ENCODE assay signal across 8 cellular contexts in genomic region chr13:99307648-99308339, GRCh38. TPM values are rescaled to one million over a fixed set of nuclear protein-coding genes. Genes with fewer than 3 reads are reported as not detected.
DNase-seq lines count a peak whose midpoint lies in the region; ATAC-seq, FAIRE-seq and TF ChIP-seq lines count a peak whose summit lies in the region.

No MANE protein-coding gene starts in this region.

- intact Hi-C loops in activated B cell treated with CpG ODN at 0.5 μM for 24 hours (cut with micrococcal nuclease), result loop anchor here (1.0 kb wide), 8 partner anchors 11 to 125 kb away; no protein-coding TSS in a partner anchor
- intact Hi-C loops in pancreas (cut with DNase I), result no loop called here

- H3K27ac Mint-ChIP-seq in activated B cell treated with CpG ODN at 0.5 μM for 24 hours, result peak overlapping the region; percentile 92

- TF ChIP-seq CTCF in activated B cell treated with CpG ODN at 0.5 μM for 24 hours (IDR thresholded peaks at IDR 0.05) (no peak), pancreas (IDR thresholded peaks at IDR 0.05) (no peak)

- FAIRE-seq in pancreas (lab: Jason Lieb, UNC), result no peak

- peak overlapping the region; percentile 89 for H3K27ac ChIP-seq in effector memory CD4-positive, alpha-beta T cell (ENCODE audit: insufficient read depth, low read length, poor library complexity, severe bottlenecking)
- H3K27ac ChIP-seq in pancreas, result peak overlapping the region in 2 of 4 donors; percentile 6 to 19

- H3K27me3 Mint-ChIP-seq in activated B cell treated with CpG ODN at 0.5 μM for 24 hours, result no peaks in the 10 kb centered on the region

- H3K9me3 Mint-ChIP-seq in activated B cell treated with CpG ODN at 0.5 μM for 24 hours, result no peaks in the 10 kb centered on the region

- peaks cover 82% of the 10 kb centered on the region for H3K4me1 Mint-ChIP-seq in activated B cell treated with CpG ODN at 0.5 μM for 24 hours

- H3K36me3 Mint-ChIP-seq in activated B cell treated with CpG ODN at 0.5 μM for 24 hours (ENCODE audit: low read depth), result peaks cover 55% of the 10 kb centered on the region

- peaks cover 54% of the 10 kb centered on the region for H3K4me1 ChIP-seq in effector memory CD4-positive, alpha-beta T cell (ENCODE audit: control insufficient read depth, insufficient read depth, low read length, poor library complexity, severe bottlenecking)
- no peaks in the 10 kb centered on the region for H3K4me1 ChIP-seq in pancreas

- WGBS in pancreas, 2 donors, result 29 to 33% methylated on average over 6 of the region's 6 CpGs

- H3K4me3 ChIP-seq in effector memory CD4-positive, alpha-beta T cell (ENCODE audit: insufficient read depth, low read depth, low read length, poor library complexity, severe bottlenecking), result peak overlapping the region; percentile 85
- no peak overlapping the region for H3K4me3 ChIP-seq in pancreas

- CTCF ChIA-PET in activated B cell treated with CpG ODN at 0.5 μM for 24 hours (lab: Charles Lee), result interaction anchor here (1.0 to 3.9 kb wide), 7 partner anchors 25 to 128 kb away, joined by 3 to 16 read pairs (median 4); no protein-coding TSS in a partner anchor

- no peaks in the 10 kb centered on the region for H3K27me3 ChIP-seq in effector memory CD4-positive, alpha-beta T cell (replicated peaks; ENCODE audit: control insufficient read depth, insufficient read depth, low read length, poor library complexity, severe bottlenecking)
- H3K27me3 ChIP-seq in pancreas, result no peaks in the 10 kb centered on the region

- DNase-seq in activated B cell treated with CpG ODN at 0.5 μM for 24 hours (no peak), pancreas (peak in 2 of 6 donors; percentile 23 to 43), NCI-H1092 (lab: John Stamatoyannopoulos, UW) (no peak), globus pallidus (ENCODE audit: low spot score) (no peak), NCI-H1092 treated with DMSO at 0.1 percent for 48 hours (lab: John Stamatoyannopoulos, UW) (no peak)
- peak in 2 of 3 donors; percentile 39 to 50 for DNase-seq in effector memory CD4-positive, alpha-beta T cell

- ATAC-seq in GM19023 (IDR thresholded peaks at IDR 0.05; ENCODE audit: unreplicated experiment), result peak; percentile 36
- peak; percentile 48 for ATAC-seq in HG03354 (IDR thresholded peaks at IDR 0.05; ENCODE audit: poor library complexity, severe bottlenecking, unreplicated experiment)
- ATAC-seq in activated B cell treated with CpG ODN at 0.5 μM for 24 hours (ENCODE audit: low read depth), result peak; percentile 57
- ATAC-seq in pancreas, result peak; percentile 62 to 85 (median 73)

- POLR2A ChIA-PET in activated B cell treated with CpG ODN at 0.5 μM for 24 hours (lab: Charles Lee), result interaction anchor here (0.7 to 5.2 kb wide), 20 partner anchors 10 to 199 kb away, joined by 3 to 75 read pairs (median 5); partner anchors contain the start of genes TM9SF2 and UBAC2

- peak overlapping the region; percentile 95 for H3K4me3 Mint-ChIP-seq in activated B cell treated with CpG ODN at 0.5 μM for 24 hours

- H3K36me3 ChIP-seq in effector memory CD4-positive, alpha-beta T cell (ENCODE audit: control insufficient read depth, insufficient read depth, low read length), result peaks cover 20% of the 10 kb centered on the region
- no peaks in the 10 kb centered on the region for H3K36me3 ChIP-seq in pancreas

- H3K9me3 ChIP-seq in effector memory CD4-positive, alpha-beta T cell (ENCODE audit: control insufficient read depth, low read length), result no peaks in the 10 kb centered on the region
- no peaks in the 10 kb centered on the region for H3K9me3 ChIP-seq in pancreas

RNA-seq across cellular contexts. Expression of gene GPR183, which starts 0.6 kb away (rescaled TPM):
- total RNA-seq in activated B cell treated with CpG ODN at 0.5 μM for 24 hours, result 84.5 and 86.4 TPM in 2 replicates
- 1 to 10 TPM in 3 of 6 donors, under 1 TPM in 3; 0.23 to 3.5 (median 1.1) TPM for total RNA-seq in pancreas
- polyA plus RNA-seq in pancreas, result 1 to 10 TPM in 1 of 2 donors, under 1 TPM in 1; 0.61 to 1.2 TPM

RNA-seq across cellular contexts. Expression of gene GPR18, which starts 49.6 kb away (rescaled TPM):
- total RNA-seq in activated B cell treated with CpG ODN at 0.5 μM for 24 hours (29.0 and 32.4 TPM in 2 replicates), pancreas (under 1 TPM in 1 of 6 donors, not detected in 5; 0.22 TPM)
- under 1 TPM in 1 of 2 donors, not detected in 1; 0.14 TPM for polyA plus RNA-seq in pancreas

Comparison
In these comparisons a context has a peak if more than half of its experiments do, and no peak if none do; other contexts are left out.
1. DNase-seq: peak in effector memory CD4-positive, alpha-beta T cell (2 of 3); none in activated B cell treated with CpG ODN at 0.5 μM for 24 hours (single experiment), NCI-H1092 (single experiment), globus pallidus (single experiment) and NCI-H1092 treated with DMSO at 0.1 percent for 48 hours (single experiment).
2. RNA of gene GPR183, which starts 0.6 kb away (total RNA-seq): 84.5 to 86.4 TPM in activated B cell treated with CpG ODN at 0.5 μM for 24 hours; 0.23 to 3.5 TPM in pancreas; every median in the first group is over 10 times any median in the second.
3. RNA of gene GPR18, which starts 49.6 kb away (total RNA-seq): 29.0 to 32.4 TPM in activated B cell treated with CpG ODN at 0.5 μM for 24 hours; 0.22 TPM in pancreas; every median in the first group is over 10 times any median in the second.
4. Peak in every context shown above with its lines, with median percentiles within 50 percentile points of each other: ATAC-seq.